ENCODE assay signal across 12 cellular contexts in the genomic region with DNA sequence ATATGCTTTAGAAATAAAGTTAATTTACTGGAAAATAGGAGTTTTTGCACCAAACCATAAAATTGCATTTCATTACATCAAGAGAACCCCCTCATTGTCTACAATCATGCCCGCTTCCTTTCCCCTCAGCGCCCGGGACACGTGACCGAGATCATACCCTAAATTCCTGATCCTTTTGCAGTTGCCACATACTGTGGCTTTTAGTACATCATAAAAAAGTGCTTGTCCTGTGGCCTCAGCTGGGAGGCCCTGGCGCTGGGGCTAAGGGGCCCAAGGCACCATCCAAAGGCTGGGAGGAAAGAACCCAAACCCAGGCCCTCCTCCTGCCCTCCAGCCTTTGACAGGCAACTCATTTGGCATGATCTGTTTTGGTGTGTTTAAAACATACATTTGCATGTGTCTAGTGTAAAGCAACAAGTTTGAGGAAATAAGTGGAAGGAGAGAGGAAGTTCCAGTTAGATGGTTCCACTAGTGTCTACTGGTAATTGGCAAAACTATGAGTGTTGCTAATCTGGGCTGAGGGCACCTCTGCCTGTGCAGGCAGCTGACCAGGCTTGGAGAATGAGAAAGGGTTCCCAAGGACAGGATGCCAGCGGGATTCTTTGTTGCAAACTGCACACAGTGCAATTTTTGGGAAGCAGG. TPM values are rescaled to one million over a fixed set of nuclear protein-coding genes. Genes with fewer than 3 reads are reported as not detected.
DNase-seq lines count a peak whose midpoint lies in the region; ATAC-seq and TF ChIP-seq lines count a peak whose summit lies in the region.
"Had no signal": no experiment of that assay in that cellular context is flagged by ENCODE, and none has a peak within 500 bp of the region (broad histone marks: within the 10 kb centered on the region; RNA-seq: fewer than 3 reads in every experiment).

No MANE protein-coding gene starts in this region.

- H3K36me3 Mint-ChIP-seq in brain: peaks cover 32% of the 10 kb centered on the region

- peak overlapping the region in 4 of 5 experiments; percentile 73 to 100 (median 97) for H3K27ac Mint-ChIP-seq in brain

- H3K9me3 Mint-ChIP-seq in brain: peaks cover 0 to 3% (median 0%) of the 10 kb centered on the region in 5 experiments

- H3K4me1 ChIP-seq in right atrium auricular region: peaks cover 0 to 46% of the 10 kb centered on the region in 2 donors
- peaks cover 9% of the 10 kb centered on the region for H3K4me1 ChIP-seq in upper lobe of right lung
- H3K4me1 ChIP-seq in esophagus muscularis mucosa: peaks cover 14 to 19% (median 17%) of the 10 kb centered on the region in 4 donors

- TF ChIP-seq CTCF in right atrium auricular region (IDR thresholded peaks at IDR 0.05) (no peak), brain (conservative IDR thresholded peaks at IDR 0.05) (no peak), upper lobe of right lung (IDR thresholded peaks at IDR 0.05) (no peak), esophagus muscularis mucosa (IDR thresholded peaks at IDR 0.05) (no peak)

- H3K9me3 ChIP-seq in right atrium auricular region (no peaks in the 10 kb centered on the region), upper lobe of right lung (no peaks in the 10 kb centered on the region), esophagus muscularis mucosa (no peaks in the 10 kb centered on the region)
- H3K9me3 ChIP-seq: heart right ventricle had no signal

- no peak for TF ChIP-seq POLR2A in esophagus muscularis mucosa (IDR thresholded peaks at IDR 0.05; ENCODE audit: low read depth)

- no peaks in the 10 kb centered on the region for H3K36me3 ChIP-seq in right atrium auricular region
- no peaks in the 10 kb centered on the region for H3K36me3 ChIP-seq in upper lobe of right lung
- H3K36me3 ChIP-seq in esophagus muscularis mucosa: peaks cover 0 to 3% (median 0%) of the 10 kb centered on the region in 4 donors

- H3K4me3 Mint-ChIP-seq in brain: peak overlapping the region; percentile 2 to 100 (median 96)

- 89% methylated on average over 7 of the region's 7 CpGs for WGBS in esophagus muscularis mucosa

- intact Hi-C loops in Right ventricle myocardium inferior (cut with DNase I) (no loop called here), upper lobe of right lung (cut with DNase I) (no loop called here), esophagus muscularis mucosa (cut with DNase I) (no loop called here)

- peaks cover 5% of the 10 kb centered on the region for H3K27me3 Mint-ChIP-seq in brain

- H3K4me1 Mint-ChIP-seq in brain: peaks cover 91% of the 10 kb centered on the region

- H3K27ac ChIP-seq in right atrium auricular region (no peak overlapping the region), upper lobe of right lung (no peak overlapping the region), esophagus muscularis mucosa (replicated peaks in 1 of 4) (no peak overlapping the region)

- H3K4me3 ChIP-seq in right atrium auricular region (no peak overlapping the region), upper lobe of right lung (no peak overlapping the region), esophagus muscularis mucosa (no peak overlapping the region)
- H3K4me3 ChIP-seq: heart right ventricle had no signal

- TF ChIP-seq EP300 in esophagus muscularis mucosa (IDR thresholded peaks at IDR 0.05): no peak

- H3K27me3 ChIP-seq in right atrium auricular region (no peaks in the 10 kb centered on the region), upper lobe of right lung (no peaks in the 10 kb centered on the region), esophagus muscularis mucosa (no peaks in the 10 kb centered on the region)
- H3K27me3 ChIP-seq: heart right ventricle had no signal

- no peak for DNase-seq in Right ventricle myocardium inferior (ENCODE audit: missing footprints)
- no peak for DNase-seq in right atrium auricular region (ENCODE audit: low spot score)
- peak; percentile 76 to 80 for DNase-seq in NOMO-1 (lab: John Stamatoyannopoulos, UW; ENCODE audit: unreplicated experiment in 2 of 2)
- DNase-seq in upper lobe of right lung: peak; percentile 51
- DNase-seq in esophagus muscularis mucosa (ENCODE audit: extremely low spot score): no peak
- no peak for DNase-seq in T1000 (lab: John Stamatoyannopoulos, UW)
- DNase-seq: aorta, heart right ventricle, left ventricle myocardium superior, NCI-H1417 treated with DMSO at 0.1 percent for 48 hours had no signal

- ATAC-seq in Right ventricle myocardium inferior: peak; percentile 17
- peak; percentile 8 for ATAC-seq in upper lobe of right lung
- no peak for ATAC-seq in GM19463 (IDR thresholded peaks at IDR 0.05; ENCODE audit: unreplicated experiment)
- ATAC-seq: left ventricle myocardium superior had no signal

RNA-seq across cellular contexts. Expression of gene CDK5R1, which starts 6.0 kb away (rescaled TPM):
- total RNA-seq in Right ventricle myocardium inferior (1.3 TPM), right atrium auricular region (1 to 10 TPM in 1 of 2 donors, under 1 TPM in 1; 0.75 to 1.0 TPM), upper lobe of right lung (1.6 TPM), esophagus muscularis mucosa (1 to 10 TPM in 1 of 4 donors, under 1 TPM in 3; 0.33 to 1.2 (median 0.64) TPM)
- 71.1 TPM for polyA plus RNA-seq in brain (ENCODE audit: insufficient read depth, low read depth, low replicate concordance)

RNA-seq across cellular contexts. Expression of gene PSMD11, which starts 48.5 kb away (rescaled TPM):
- total RNA-seq in Right ventricle myocardium inferior: 57.0 TPM
- total RNA-seq in right atrium auricular region: 10 to 100 TPM; 42.2 to 43.8 TPM
- polyA plus RNA-seq in brain (ENCODE audit: insufficient read depth, low read depth, low replicate concordance): 75.5 TPM
- 62.8 TPM for total RNA-seq in upper lobe of right lung
- total RNA-seq in esophagus muscularis mucosa: 10 to 100 TPM; 39.9 to 70.2 (median 64.7) TPM

Comparison
In these comparisons a context has a peak if more than half of its experiments do, and no peak if none do; other contexts are left out.
1. DNase-seq: peak in NOMO-1 (2 of 2) and upper lobe of right lung (single experiment); none in Right ventricle myocardium inferior (single experiment), right atrium auricular region (single experiment), esophagus muscularis mucosa (single experiment) and T1000 (single experiment).